Comparison of ENCODE assay signal across 8 cellular contexts in genomic region chr5:15013654-15014463, GRCh38.
DNase-seq lines count a peak whose midpoint lies in the region; ATAC-seq, FAIRE-seq and TF ChIP-seq lines count a peak whose summit lies in the region.

No MANE protein-coding gene starts in this region.

- peak; percentile 51 for TF ChIP-seq CTCF in GM06990 (IDR thresholded peaks at IDR 0.05; ENCODE audit: insufficient read depth, low read length, poor library complexity, severe bottlenecking)

- intact Hi-C loops in left ventricle myocardium superior (cut with micrococcal nuclease): no loop called here

- H3K4me3 ChIP-seq in GM06990 (replicated peaks; ENCODE audit: low read depth, low read length) (no peak overlapping the region), adipocyte (ENCODE audit: low read length) (no peak overlapping the region), small intestine (ENCODE audit: low read depth in 1 of 2, low read length in 2 of 2) (no peak overlapping the region)

- no peaks in the 10 kb centered on the region for H3K9me3 ChIP-seq in adipocyte (ENCODE audit: control insufficient read depth, low read length)
- no peaks in the 10 kb centered on the region for H3K9me3 ChIP-seq in small intestine (ENCODE audit: control insufficient read depth, low read depth)

- ATAC-seq in HG02884 (IDR thresholded peaks at IDR 0.05; ENCODE audit: unreplicated experiment) (peak; percentile 62), left ventricle myocardium superior (peak; percentile 84)

- no peaks in the 10 kb centered on the region for H3K27me3 ChIP-seq in GM06990 (replicated peaks; ENCODE audit: control insufficient read depth, insufficient read depth, low read length)
- no peaks in the 10 kb centered on the region for H3K27me3 ChIP-seq in adipocyte (replicated peaks; ENCODE audit: control insufficient read depth, insufficient read depth, low read length)
- H3K27me3 ChIP-seq in small intestine (ENCODE audit: control insufficient read depth in 2 of 2, insufficient read depth in 2 of 2, low read length in 2 of 2): no peaks in the 10 kb centered on the region

- H3K36me3 ChIP-seq in GM06990 (ENCODE audit: control insufficient read depth, insufficient read depth, low read length) (no peaks in the 10 kb centered on the region), adipocyte (ENCODE audit: control insufficient read depth, insufficient read depth, low read length, severe bottlenecking) (no peaks in the 10 kb centered on the region), small intestine (ENCODE audit: control insufficient read depth in 2 of 2, insufficient read depth in 2 of 2, low read length in 2 of 2) (no peaks in the 10 kb centered on the region)

- WGBS in small intestine, 3 donors: 33 to 47% (median 37%) methylated on average over 3 of the region's 3 CpGs

- DNase-seq in GM06990 (ENCODE audit: extremely low read depth, insufficient read length) (no peak), NCI-H2171 treated with DMSO at 0.1 percent for 48 hours (lab: John Stamatoyannopoulos, UW) (peak; percentile 84), adipocyte (ENCODE audit: low read depth) (peak; percentile 93), left ventricle myocardium superior (no peak), small intestine (peak; percentile 73), T1000 (lab: John Stamatoyannopoulos, UW) (no peak), GDM1 (lab: John Stamatoyannopoulos, UW) (no peak)

- H3K4me1 ChIP-seq in adipocyte (ENCODE audit: control insufficient read depth, insufficient read depth, low read length) (peaks cover 20% of the 10 kb centered on the region), small intestine (ENCODE audit: control insufficient read depth in 2 of 2, insufficient read depth in 1 of 2, low read depth in 1 of 2, low read length in 1 of 2) (peaks cover 0 to 2% of the 10 kb centered on the region in 2 donors)

- H3K9ac ChIP-seq in adipocyte (ENCODE audit: low read length): no peak overlapping the region

- FAIRE-seq in small intestine (lab: Jason Lieb, UNC): no peak

- H3K27ac ChIP-seq in small intestine (ENCODE audit: low read depth in 1 of 2, low read length in 1 of 2): no peak overlapping the region

Comparison
In these comparisons a context has a peak if more than half of its experiments do, and no peak if none do; other contexts are left out.
1. DNase-seq: peak in NCI-H2171 treated with DMSO at 0.1 percent for 48 hours (single experiment), adipocyte (single experiment) and small intestine (single experiment); none in GM06990 (single experiment), left ventricle myocardium superior (single experiment), T1000 (single experiment) and GDM1 (single experiment).